ENCODE assay signal across 36 cellular contexts in genomic region chr21:31684918-31685317, GRCh38.
"Had no signal": no experiment of that assay in that cellular context is flagged by ENCODE, and none has a peak within 500 bp of the region (broad histone marks: within the 10 kb centered on the region; RNA-seq: fewer than 3 reads in every experiment).

No MANE protein-coding gene starts in this region.

- FAIRE-seq: astrocyte, TTC549 had no signal

- H3K4me1 ChIP-seq: adrenal gland, body of pancreas, breast epithelium had no signal

- H3K4me3 Mint-ChIP-seq: activated B cell treated with CpG ODN at 0.5 μM for 24 hours; activated CD4-positive, alpha-beta memory T cell treated with anti-CD3 and anti-CD28 coated beads for 36 hours; activated CD4-positive, alpha-beta T cell treated with anti-CD3 and anti-CD28 coated beads, Interleukin-2, amount 10 ng/mL, durations not matched to agents 24 days and 14 days; activated CD8-positive, alpha-beta T cell treated with anti-CD3 and anti-CD28 coated beads for 36 hours; activated naive CD4-positive, alpha-beta T cell treated with anti-CD3 and anti-CD28 coated beads, Interleukin-2, amount 10 ng/mL, durations not matched to agents 7 days and 5 days; activated naive CD8-positive, alpha-beta T cell treated with anti-CD3 and anti-CD28 coated beads for 36 hours; activated T-cell treated with anti-CD3 and anti-CD28 coated beads, Interleukin-2, amount 50 U/mL, for 4 hours; activated T-cell treated with anti-CD3 and anti-CD28 coated beads, Interleukin-2, amount 50 U/mL, for 72 hours; activated T-helper 1 cell treated with anti-CD3 and anti-CD28 coated beads, Interleukin-12 subunit alpha, Interleukin-12 subunit beta, Interleukin-2, Interleukin-4 antibody, amounts not matched to agents 30 ng/mL and 10 ng/mL and 1 ng/mL, durations not matched to agents 14 hours and 24 hours and 36 hours; activated T-helper 17 cell treated with anti-CD3 and anti-CD28 coated beads, Interleukin-2, amount 50 U/mL, for 72 hours; T-helper 1 cell treated with Interleukin-12 subunit alpha and Interleukin-12 subunit beta and Interleukin-4 antibody, amounts not matched to agents 30 μg/mL and 1 μg/mL, for 36 hours; T-helper 2 cell treated with Interferon-gamma antibody and Interleukin-4, amounts not matched to agents 5 μg/mL and 100 μg/mL, for 36 hours had no signal

- H3K27me3 Mint-ChIP-seq: activated B cell treated with CpG ODN at 0.5 μM for 24 hours; activated CD4-positive, alpha-beta memory T cell treated with anti-CD3 and anti-CD28 coated beads for 36 hours; activated CD4-positive, alpha-beta T cell treated with anti-CD3 and anti-CD28 coated beads, Interleukin-2, amount 10 ng/mL, durations not matched to agents 24 days and 14 days; activated CD8-positive, alpha-beta T cell treated with anti-CD3 and anti-CD28 coated beads for 36 hours; activated naive CD4-positive, alpha-beta T cell treated with anti-CD3 and anti-CD28 coated beads, Interleukin-2, amount 10 ng/mL, durations not matched to agents 7 days and 5 days; activated naive CD8-positive, alpha-beta T cell treated with anti-CD3 and anti-CD28 coated beads for 36 hours; activated T-helper 17 cell treated with anti-CD3 and anti-CD28 coated beads, Interleukin-2, amount 50 U/mL, for 72 hours had no signal

- H3K4me3 ChIP-seq: adrenal gland, body of pancreas, breast epithelium had no signal

- DNase-seq: activated B cell treated with CpG ODN at 0.5 μM for 24 hours; activated CD4-positive, alpha-beta memory T cell treated with anti-CD3 and anti-CD28 coated beads for 36 hours; activated CD4-positive, alpha-beta T cell treated with anti-CD3 and anti-CD28 coated beads for 4 hours; activated CD4-positive, alpha-beta T cell treated with anti-CD3 and anti-CD28 coated beads, Interleukin-2, amount 10 ng/mL, durations not matched to agents 24 days and 14 days; activated CD4-positive, alpha-beta T cell treated with anti-CD3 and anti-CD28 coated beads, Interleukin-2, amount 50 U/mL, for 1 hour; activated CD4-positive, alpha-beta T cell treated with anti-CD3 and anti-CD28 coated beads, Interleukin-2, amount 50 U/mL, for 4 hours; activated CD4-positive, CD25-positive, alpha-beta regulatory T cell treated with anti-CD3 and anti-CD28 coated beads, Interleukin-2, amount 50 U/mL, for 72 hours; activated CD8-positive, alpha-beta memory T cell treated with anti-CD3 and anti-CD28 coated beads, Interleukin-2, amount 50 U/mL, for 4 hours; activated CD8-positive, alpha-beta T cell treated with anti-CD3 and anti-CD28 coated beads for 36 hours; activated effector memory CD4-positive, alpha-beta T cell treated with anti-CD3 and anti-CD28 coated beads, Interleukin-2, amount 50 U/mL, for 16 hours; activated gamma-delta T cell treated with Interleukin-2 at 50 U/mL for 16 hours; activated naive CD4-positive, alpha-beta T cell treated with anti-CD3 and anti-CD28 coated beads, Interleukin-2, amount 10 ng/mL, durations not matched to agents 7 days and 5 days; activated naive CD4-positive, alpha-beta T cell treated with Interleukin-2 at 50 U/mL for 16 hours; activated naive CD8-positive, alpha-beta T cell treated with anti-CD3 and anti-CD28 coated beads for 36 hours; activated T-cell treated with anti-CD3 and anti-CD28 coated beads for 4 hours; activated T-cell treated with anti-CD3 and anti-CD28 coated beads, Interleukin-2, amount 50 U/mL, for 1 hour; activated T-cell treated with anti-CD3 and anti-CD28 coated beads, Interleukin-2, amount 50 U/mL, for 4 hours; activated T-cell treated with anti-CD3 and anti-CD28 coated beads, Interleukin-2, amount 50 U/mL, for 72 hours; adrenal gland; amniotic stem cell; aorta; body of pancreas; brain microvascular endothelial cell; central memory CD4-positive, alpha-beta T cell; T-helper 1 cell; T-helper 2 cell; T-helper 9 cell had no signal

- H3K27me3 ChIP-seq: adrenal gland, body of pancreas, brain microvascular endothelial cell, breast epithelium had no signal

- H3K9me3 Mint-ChIP-seq: activated B cell treated with CpG ODN at 0.5 μM for 24 hours; activated CD4-positive, alpha-beta memory T cell treated with anti-CD3 and anti-CD28 coated beads for 36 hours; activated CD4-positive, alpha-beta T cell treated with anti-CD3 and anti-CD28 coated beads, Interleukin-2, amount 10 ng/mL, durations not matched to agents 24 days and 14 days; activated CD8-positive, alpha-beta T cell treated with anti-CD3 and anti-CD28 coated beads for 36 hours; activated naive CD4-positive, alpha-beta T cell treated with anti-CD3 and anti-CD28 coated beads, Interleukin-2, amount 10 ng/mL, durations not matched to agents 7 days and 5 days; activated naive CD4-positive, alpha-beta T cell treated with anti-CD3 and anti-CD28 coated beads, Interleukin-2, amount 50 U/mL, for 72 hours; activated naive CD8-positive, alpha-beta T cell treated with anti-CD3 and anti-CD28 coated beads for 36 hours; activated T-cell treated with anti-CD3 and anti-CD28 coated beads, Interleukin-2, amount 50 U/mL, for 4 hours; activated T-cell treated with anti-CD3 and anti-CD28 coated beads, Interleukin-2, amount 50 U/mL, for 72 hours; activated T-helper 1 cell treated with anti-CD3 and anti-CD28 coated beads, Interleukin-12 subunit alpha, Interleukin-12 subunit beta, Interleukin-2, Interleukin-4 antibody, amounts not matched to agents 30 ng/mL and 10 ng/mL and 1 ng/mL, durations not matched to agents 14 hours and 24 hours and 36 hours; activated T-helper 17 cell treated with anti-CD3 and anti-CD28 coated beads, Interleukin-2, amount 50 U/mL, for 72 hours; T-helper 1 cell treated with Interleukin-12 subunit alpha and Interleukin-12 subunit beta and Interleukin-4 antibody, amounts not matched to agents 30 μg/mL and 1 μg/mL, for 36 hours; T-helper 2 cell treated with Interferon-gamma antibody and Interleukin-4, amounts not matched to agents 5 μg/mL and 100 μg/mL, for 36 hours had no signal

- H3K27ac Mint-ChIP-seq: activated B cell treated with CpG ODN at 0.5 μM for 24 hours; activated CD4-positive, alpha-beta memory T cell treated with anti-CD3 and anti-CD28 coated beads for 36 hours; activated CD4-positive, alpha-beta T cell treated with anti-CD3 and anti-CD28 coated beads, Interleukin-2, amount 10 ng/mL, durations not matched to agents 24 days and 14 days; activated CD8-positive, alpha-beta T cell treated with anti-CD3 and anti-CD28 coated beads for 36 hours; activated naive CD4-positive, alpha-beta T cell treated with anti-CD3 and anti-CD28 coated beads, Interleukin-2, amount 10 ng/mL, durations not matched to agents 7 days and 5 days; activated naive CD4-positive, alpha-beta T cell treated with anti-CD3 and anti-CD28 coated beads, Interleukin-2, amount 50 U/mL, for 72 hours; activated naive CD8-positive, alpha-beta T cell treated with anti-CD3 and anti-CD28 coated beads for 36 hours; activated T-cell treated with anti-CD3 and anti-CD28 coated beads, Interleukin-2, amount 50 U/mL, for 72 hours; activated T-helper 1 cell treated with anti-CD3 and anti-CD28 coated beads, Interleukin-12 subunit alpha, Interleukin-12 subunit beta, Interleukin-2, Interleukin-4 antibody, amounts not matched to agents 30 ng/mL and 10 ng/mL and 1 ng/mL, durations not matched to agents 14 hours and 24 hours and 36 hours; activated T-helper 17 cell treated with anti-CD3 and anti-CD28 coated beads, Interleukin-2, amount 50 U/mL, for 72 hours; T-helper 1 cell treated with Interleukin-12 subunit alpha and Interleukin-12 subunit beta and Interleukin-4 antibody, amounts not matched to agents 30 μg/mL and 1 μg/mL, for 36 hours; T-helper 2 cell treated with Interferon-gamma antibody and Interleukin-4, amounts not matched to agents 5 μg/mL and 100 μg/mL, for 36 hours had no signal

- H3K27ac ChIP-seq: adrenal gland, body of pancreas, brain microvascular endothelial cell, breast epithelium, VCaP had no signal

- H3K9me3 ChIP-seq: adrenal gland, body of pancreas, breast epithelium had no signal

- H3K4me1 Mint-ChIP-seq: activated B cell treated with CpG ODN at 0.5 μM for 24 hours; activated naive CD4-positive, alpha-beta T cell treated with anti-CD3 and anti-CD28 coated beads, Interleukin-2, amount 10 ng/mL, durations not matched to agents 7 days and 5 days; activated T-helper 17 cell treated with anti-CD3 and anti-CD28 coated beads, Interleukin-2, amount 50 U/mL, for 72 hours had no signal

- ATAC-seq: activated CD8-positive, alpha-beta T cell treated with anti-CD3 and anti-CD28 coated beads for 36 hours; activated naive CD4-positive, alpha-beta T cell treated with anti-CD3 and anti-CD28 coated beads, Interleukin-2, amount 50 U/mL, for 72 hours; activated T-cell treated with anti-CD3 and anti-CD28 coated beads, Interleukin-2, amount 50 U/mL, for 4 hours; activated T-cell treated with anti-CD3 and anti-CD28 coated beads, Interleukin-2, amount 50 U/mL, for 72 hours; activated T-helper 17 cell treated with anti-CD3 and anti-CD28 coated beads, Interleukin-2, amount 50 U/mL, for 72 hours; body of pancreas had no signal
